In the genomic region with DNA sequence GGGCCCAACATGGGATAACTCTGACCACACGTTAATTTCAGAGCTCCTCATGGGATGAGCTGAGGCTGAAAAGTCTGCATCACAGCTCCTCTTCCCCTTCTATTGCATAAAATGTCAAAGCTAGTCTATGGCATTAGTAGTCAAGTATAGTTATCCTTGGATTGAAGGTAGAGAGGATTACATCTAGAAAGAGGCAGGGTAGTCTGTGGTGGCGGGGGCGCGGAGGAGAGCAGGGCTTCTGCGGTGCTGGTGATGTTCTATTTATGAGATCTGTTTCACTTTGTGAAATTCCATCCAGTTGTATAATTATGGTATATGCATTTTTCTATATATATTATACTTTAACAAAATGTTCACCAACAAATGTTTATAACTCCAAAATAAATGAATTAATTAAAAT, we compare ENCODE assay signal across 25 cellular contexts.
"Had no signal": no experiment of that assay in that cellular context is flagged by ENCODE, and none has a peak within 500 bp of the region (broad histone marks: within the 10 kb centered on the region; RNA-seq: fewer than 3 reads in every experiment).

No MANE protein-coding gene starts in this region.

- H3K9me3 ChIP-seq: colonic mucosa, gastrocnemius medialis had no signal

- H3K27me3 Mint-ChIP-seq: dendritic cell treated with granulocyte-macrophage colony-stimulating factor and Interleukin-4, amounts not matched to agents 40 ng/mL and 50 ng/mL, for 4 days; effector memory CD8-positive, alpha-beta T cell had no signal

- H3K27me3 ChIP-seq: colonic mucosa, dorsolateral prefrontal cortex, esophagus muscularis mucosa, esophagus squamous epithelium, foreskin keratinocyte, gastrocnemius medialis, gastroesophageal sphincter, heart left ventricle, heart right ventricle had no signal

- H3K4me3 Mint-ChIP-seq: dendritic cell treated with granulocyte-macrophage colony-stimulating factor and Interleukin-4, amounts not matched to agents 40 ng/mL and 50 ng/mL, for 4 days; effector memory CD8-positive, alpha-beta T cell; endodermal cell had no signal

- H3K27ac ChIP-seq: colonic mucosa, coronary artery, dorsolateral prefrontal cortex, epithelial cell of prostate, esophagus muscularis mucosa, esophagus squamous epithelium, foreskin keratinocyte, gastrocnemius medialis, gastroesophageal sphincter, heart left ventricle, heart right ventricle had no signal

- H3K4me1 ChIP-seq: colonic mucosa, esophagus muscularis mucosa, esophagus squamous epithelium, gastrocnemius medialis, gastroesophageal sphincter, heart left ventricle, heart right ventricle had no signal

- DNase-seq: colonic mucosa; cortex of kidney; dermis blood vessel endothelial cell; dorsolateral prefrontal cortex; effector CD4-positive, alpha-beta T cell; effector CD8-positive, alpha-beta T cell; effector memory CD4-positive, alpha-beta T cell; effector memory CD8-positive, alpha-beta T cell; endodermal cell; erythroblast; esophagus squamous epithelium; foreskin fibroblast; foreskin melanocyte; gastrocnemius medialis; glutamatergic neuron; head of caudate nucleus; heart left ventricle; heart right ventricle had no signal

- H3K4me1 Mint-ChIP-seq: endodermal cell had no signal

- H3K27ac Mint-ChIP-seq: dendritic cell treated with granulocyte-macrophage colony-stimulating factor and Interleukin-4, amounts not matched to agents 40 ng/mL and 50 ng/mL, for 4 days; effector memory CD8-positive, alpha-beta T cell; endodermal cell had no signal

- H3K4me3 ChIP-seq: colonic mucosa, coronary artery, dorsolateral prefrontal cortex, esophagus muscularis mucosa, esophagus squamous epithelium, gastrocnemius medialis, gastroesophageal sphincter, heart left ventricle, heart right ventricle had no signal

- H3K36me3 ChIP-seq: colonic mucosa, esophagus muscularis mucosa, esophagus squamous epithelium, gastrocnemius medialis, gastroesophageal sphincter, heart left ventricle, heart right ventricle had no signal

- ATAC-seq: effector memory CD8-positive, alpha-beta T cell; esophagus mucosa; gastrocnemius medialis; gastroesophageal sphincter; heart left ventricle; heart right ventricle had no signal
